ENCODE assay signal across 23 cellular contexts in the genomic region with DNA sequence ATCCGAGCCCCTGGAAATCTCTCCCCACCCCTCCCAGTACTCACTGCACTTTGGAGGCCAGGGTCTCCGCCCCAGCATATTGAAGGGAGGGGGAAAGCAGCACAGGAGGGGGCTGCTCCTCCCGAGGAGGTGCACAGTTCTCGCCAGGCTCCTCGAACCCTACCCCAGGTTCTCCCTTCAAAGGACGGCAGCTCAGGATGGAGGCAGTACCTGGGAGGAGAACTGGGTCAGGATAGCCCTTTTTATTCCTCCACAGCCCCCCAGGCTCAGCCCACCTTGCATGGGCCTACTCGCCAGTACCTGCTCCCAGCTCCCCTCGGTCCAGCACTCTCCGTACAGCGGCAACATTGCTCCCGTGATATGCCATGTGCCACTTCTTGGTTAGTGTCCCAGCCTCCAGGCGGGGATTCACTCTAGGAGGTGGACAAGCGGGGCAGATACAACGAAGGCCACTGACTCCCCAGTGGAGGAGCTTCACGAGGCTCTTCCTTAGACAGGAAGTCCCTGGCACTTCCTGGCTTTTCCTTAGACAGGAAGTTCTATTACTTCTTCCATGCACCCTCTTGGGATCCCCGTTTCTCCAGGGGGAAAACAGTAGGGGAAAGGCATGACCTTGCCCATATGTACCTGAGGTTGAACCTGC. TPM values are rescaled to one million over a fixed set of nuclear protein-coding genes. Genes with fewer than 3 reads are reported as not detected.
DNase-seq lines count a peak whose midpoint lies in the region; ATAC-seq, FAIRE-seq and TF ChIP-seq lines count a peak whose summit lies in the region.
"Had no signal": no experiment of that assay in that cellular context is flagged by ENCODE, and none has a peak within 500 bp of the region (broad histone marks: within the 10 kb centered on the region; RNA-seq: fewer than 3 reads in every experiment).

No MANE protein-coding gene starts in this region.

- FAIRE-seq in kidney (lab: Jason Lieb, UNC), result no peak
- FAIRE-seq: H54, K562, TTC549 had no signal

- TF ChIP-seq CTCF in 22Rv1 (IDR thresholded peaks at IDR 0.05) (no peak), CD14-positive monocyte (IDR thresholded peaks at IDR 0.05) (no peak), activated B cell treated with CpG ODN at 0.5 μM for 24 hours (IDR thresholded peaks at IDR 0.05) (no peak), kidney (IDR thresholded peaks at IDR 0.05; ENCODE audit: borderline replicate concordance, extremely low read depth, insufficient read depth) (no peak)

- ATAC-seq in activated B cell treated with CpG ODN at 0.5 μM for 24 hours (ENCODE audit: low read depth), result no peak
- ATAC-seq: body of pancreas, K562, left lung had no signal

- peaks cover 30% of the 10 kb centered on the region for H3K4me1 Mint-ChIP-seq in CD14-positive monocyte
- H3K4me1 Mint-ChIP-seq in activated B cell treated with CpG ODN at 0.5 μM for 24 hours, result peaks cover 34% of the 10 kb centered on the region

- peaks cover 15 to 43% of the 10 kb centered on the region in 2 donors for H3K4me1 ChIP-seq in kidney (ENCODE audit: control insufficient read depth in 1 of 2, insufficient read depth in 1 of 2, low read depth in 1 of 2, low read length in 2 of 2)

- DNase-seq in CD14-positive monocyte (ENCODE audit: low spot score) (peak; percentile 27), activated B cell treated with CpG ODN at 0.5 μM for 24 hours (no peak), kidney (no peak), middle frontal gyrus (ENCODE audit: extremely low spot score, low spot score) (no peak), NCI-H446 treated with DMSO at 0.1 percent for 48 hours (lab: John Stamatoyannopoulos, UW) (no peak), NCI-H524 (lab: John Stamatoyannopoulos, UW) (no peak), mucosa of gallbladder (ENCODE audit: low spot score) (no peak)
- DNase-seq: activated CD4-positive, alpha-beta T cell treated with anti-CD3 and anti-CD28 coated beads, Interleukin-2, amount 50 U/mL, for 4 hours; activated effector memory CD4-positive, alpha-beta T cell treated with anti-CD3 and anti-CD28 coated beads, Interleukin-2, amount 50 U/mL, for 16 hours; body of pancreas; foreskin melanocyte; left lung; NCI-H1105; NCI-H2107; OCI-M1; stimulated activated CD4-positive, alpha-beta T cell treated with anti-CD3 and anti-CD28 coated beads, Interleukin-12 subunit alpha, Interleukin-12 subunit beta, amount 100 ng/mL, for 4 hours; stimulated activated naive CD4-positive, alpha-beta T cell; trophoblast cell had no signal

- H3K4me3 Mint-ChIP-seq in CD14-positive monocyte (no peak overlapping the region), activated B cell treated with CpG ODN at 0.5 μM for 24 hours (peak overlapping the region; percentile 44)

- POLR2A ChIA-PET in activated B cell treated with CpG ODN at 0.5 μM for 24 hours (lab: Charles Lee), result interaction anchor here (1.3 to 3.8 kb wide), 3 partner anchors 8 to 13 kb away, joined by 6 to 52 read pairs (median 12); a partner anchor contains a TSS

- H3K9ac ChIP-seq in kidney (ENCODE audit: low read length in 2 of 2), result no peak overlapping the region

- peaks cover 35 to 49% of the 10 kb centered on the region in 2 donors for H3K36me3 ChIP-seq in kidney (ENCODE audit: control insufficient read depth in 1 of 2, insufficient read depth in 2 of 2, low read length in 2 of 2)

- no peaks in the 10 kb centered on the region for H3K9me3 Mint-ChIP-seq in CD14-positive monocyte
- H3K9me3 Mint-ChIP-seq in activated B cell treated with CpG ODN at 0.5 μM for 24 hours, result no peaks in the 10 kb centered on the region

- intact Hi-C loops in CD14-positive monocyte (cut with micrococcal nuclease), result no loop called here
- intact Hi-C loops in activated B cell treated with CpG ODN at 0.5 μM for 24 hours (cut with micrococcal nuclease), result no loop called here
- intact Hi-C loops in kidney (cut with DNase I), result no loop called here

- CTCF ChIA-PET in activated B cell treated with CpG ODN at 0.5 μM for 24 hours (lab: Charles Lee), result interaction anchor here (1.1 to 1.3 kb wide), 2 partner anchors 12 to 38 kb away, joined by 3 read pairs; a partner anchor contains a TSS

- peak overlapping the region; percentile 99 for H3K27ac ChIP-seq in 22Rv1
- H3K27ac ChIP-seq in kidney (ENCODE audit: low read depth in 2 of 2, low read length in 2 of 2), result peak overlapping the region; percentile 14 to 32
- H3K27ac ChIP-seq: left lung, SJSA1 had no signal

- H3K36me3 Mint-ChIP-seq in CD14-positive monocyte (peaks cover 49 to 77% of the 10 kb centered on the region in 2 donors), activated B cell treated with CpG ODN at 0.5 μM for 24 hours (ENCODE audit: low read depth) (peaks cover 67% of the 10 kb centered on the region)

- H3K27me3 Mint-ChIP-seq in CD14-positive monocyte (ENCODE audit: low read depth in 3 of 3) (no peaks in the 10 kb centered on the region), activated B cell treated with CpG ODN at 0.5 μM for 24 hours (no peaks in the 10 kb centered on the region)

- H3K4me3 ChIP-seq in kidney (ENCODE audit: low read length in 2 of 2), result no peak overlapping the region
- H3K4me3 ChIP-seq: body of pancreas, K562, left lung, SJSA1 had no signal

- H3K9me3 ChIP-seq in kidney (ENCODE audit: control insufficient read depth in 1 of 2, low read length in 2 of 2), result no peaks in the 10 kb centered on the region
- H3K9me3 ChIP-seq: body of pancreas, left lung, SJSA1 had no signal

- H3K27ac Mint-ChIP-seq in CD14-positive monocyte (peak overlapping the region in 5 of 7 donors; percentile 36 to 68 (median 43)), activated B cell treated with CpG ODN at 0.5 μM for 24 hours (no peak overlapping the region)

RNA-seq across cellular contexts. Expression of a gene that starts 2.1 kb away (rescaled TPM):
- 10 to 100 TPM; 53.5 to 59.6 TPM for polyA plus RNA-seq in CD14-positive monocyte
- 105 and 115 TPM in 2 replicates for total RNA-seq in activated B cell treated with CpG ODN at 0.5 μM for 24 hours
- total RNA-seq in kidney, result 67.0 TPM
- 101 TPM for polyA plus RNA-seq in kidney (ENCODE audit: insufficient read depth, low read depth, low replicate concordance)
- total RNA-seq in mucosa of gallbladder, result 71.8 TPM

RNA-seq across cellular contexts. Expression of a gene that starts 9.9 kb away (rescaled TPM):
- polyA plus RNA-seq in CD14-positive monocyte (100 to 1,000 TPM; 465 to 485 TPM), kidney (ENCODE audit: insufficient read depth, low read depth, low replicate concordance) (434 TPM)
- total RNA-seq in activated B cell treated with CpG ODN at 0.5 μM for 24 hours (656 and 664 TPM in 2 replicates), kidney (306 TPM), mucosa of gallbladder (233 TPM)

RNA-seq across cellular contexts. Expression of a gene that starts 11.9 kb away (rescaled TPM):
- polyA plus RNA-seq in CD14-positive monocyte, result under 1 TPM; 0.35 to 0.44 TPM
- 52.8 and 60.1 TPM in 2 replicates for total RNA-seq in activated B cell treated with CpG ODN at 0.5 μM for 24 hours
- total RNA-seq in kidney, result 44.7 TPM
- 21.2 TPM for polyA plus RNA-seq in kidney (ENCODE audit: insufficient read depth, low read depth, low replicate concordance)
- total RNA-seq in mucosa of gallbladder, result 50.3 TPM

RNA-seq across cellular contexts. Expression of a gene that starts 19.0 kb away (rescaled TPM):
- 10 to 100 TPM; 32.1 to 40.5 TPM for polyA plus RNA-seq in CD14-positive monocyte
- total RNA-seq in activated B cell treated with CpG ODN at 0.5 μM for 24 hours, result 298 and 328 TPM in 2 replicates
- 26.0 TPM for total RNA-seq in kidney
- polyA plus RNA-seq in kidney (ENCODE audit: insufficient read depth, low read depth, low replicate concordance), result 9.9 TPM
- 24.2 TPM for total RNA-seq in mucosa of gallbladder
- total RNA-seq: SJSA1 had no signal

RNA-seq across cellular contexts. Expression of a gene that starts 22.8 kb away (rescaled TPM):
- polyA plus RNA-seq in CD14-positive monocyte, result not detected
- 0.16 TPM in 1 of 2 replicates, not detected in the other for total RNA-seq in activated B cell treated with CpG ODN at 0.5 μM for 24 hours
- total RNA-seq in kidney, result 1.3 TPM
- 3.3 TPM for polyA plus RNA-seq in kidney (ENCODE audit: insufficient read depth, low read depth, low replicate concordance)
- total RNA-seq in mucosa of gallbladder, result 1.4 TPM
- total RNA-seq: SJSA1 had no signal
